In the genomic region with DNA sequence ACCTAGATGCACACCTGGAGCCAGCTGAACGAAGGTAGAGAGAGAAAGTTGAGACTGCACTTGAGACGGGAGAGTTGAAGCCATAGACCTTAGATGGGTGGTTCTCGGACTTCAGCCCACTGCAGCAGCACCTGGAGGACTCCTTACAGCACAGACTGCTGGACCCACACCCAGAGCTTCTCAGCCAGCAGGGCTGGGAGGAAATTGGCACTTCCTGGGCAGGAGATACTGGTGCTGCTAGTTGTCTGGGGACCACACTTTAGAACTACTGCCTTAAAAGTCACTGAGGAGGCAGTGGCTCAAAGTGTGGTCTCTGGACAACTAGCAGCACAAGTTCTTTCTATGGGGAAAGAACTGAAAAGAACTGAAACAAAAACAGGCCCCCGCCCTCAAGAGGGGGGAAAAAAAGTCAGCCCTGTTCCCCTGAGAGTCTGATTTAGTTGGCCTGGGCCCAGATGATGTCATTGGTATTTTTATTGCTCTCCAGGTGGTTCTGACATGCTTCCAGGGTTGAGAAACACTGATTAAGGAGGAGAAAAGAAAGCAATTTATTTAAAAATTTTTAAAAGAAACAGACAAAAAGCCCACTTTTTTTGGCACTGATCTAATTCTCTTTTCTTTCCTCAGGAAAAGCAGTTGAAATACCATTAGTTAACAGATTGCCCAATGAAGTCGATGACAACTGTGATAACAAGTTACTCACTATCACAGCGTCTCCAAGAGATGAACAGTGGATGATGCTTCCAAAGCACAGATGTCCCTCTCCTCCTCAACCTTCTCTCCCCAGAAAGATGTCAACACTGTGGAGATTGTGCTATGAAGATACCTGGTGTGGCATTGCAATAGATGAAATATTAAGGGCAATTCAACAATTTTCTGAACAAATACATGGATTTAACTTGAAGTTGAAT, we compare ENCODE assay signal across 1 cellular context.
TF ChIP-seq lines count a peak whose summit lies in the region.

No MANE protein-coding gene starts in this region.

TF ChIP-seq in GM12878, 131 proteins besides CTCF, POLR2A, EP300 and RAD21 (continued from another document and continues in another):
- TF ChIP-seq, protein P1, sequence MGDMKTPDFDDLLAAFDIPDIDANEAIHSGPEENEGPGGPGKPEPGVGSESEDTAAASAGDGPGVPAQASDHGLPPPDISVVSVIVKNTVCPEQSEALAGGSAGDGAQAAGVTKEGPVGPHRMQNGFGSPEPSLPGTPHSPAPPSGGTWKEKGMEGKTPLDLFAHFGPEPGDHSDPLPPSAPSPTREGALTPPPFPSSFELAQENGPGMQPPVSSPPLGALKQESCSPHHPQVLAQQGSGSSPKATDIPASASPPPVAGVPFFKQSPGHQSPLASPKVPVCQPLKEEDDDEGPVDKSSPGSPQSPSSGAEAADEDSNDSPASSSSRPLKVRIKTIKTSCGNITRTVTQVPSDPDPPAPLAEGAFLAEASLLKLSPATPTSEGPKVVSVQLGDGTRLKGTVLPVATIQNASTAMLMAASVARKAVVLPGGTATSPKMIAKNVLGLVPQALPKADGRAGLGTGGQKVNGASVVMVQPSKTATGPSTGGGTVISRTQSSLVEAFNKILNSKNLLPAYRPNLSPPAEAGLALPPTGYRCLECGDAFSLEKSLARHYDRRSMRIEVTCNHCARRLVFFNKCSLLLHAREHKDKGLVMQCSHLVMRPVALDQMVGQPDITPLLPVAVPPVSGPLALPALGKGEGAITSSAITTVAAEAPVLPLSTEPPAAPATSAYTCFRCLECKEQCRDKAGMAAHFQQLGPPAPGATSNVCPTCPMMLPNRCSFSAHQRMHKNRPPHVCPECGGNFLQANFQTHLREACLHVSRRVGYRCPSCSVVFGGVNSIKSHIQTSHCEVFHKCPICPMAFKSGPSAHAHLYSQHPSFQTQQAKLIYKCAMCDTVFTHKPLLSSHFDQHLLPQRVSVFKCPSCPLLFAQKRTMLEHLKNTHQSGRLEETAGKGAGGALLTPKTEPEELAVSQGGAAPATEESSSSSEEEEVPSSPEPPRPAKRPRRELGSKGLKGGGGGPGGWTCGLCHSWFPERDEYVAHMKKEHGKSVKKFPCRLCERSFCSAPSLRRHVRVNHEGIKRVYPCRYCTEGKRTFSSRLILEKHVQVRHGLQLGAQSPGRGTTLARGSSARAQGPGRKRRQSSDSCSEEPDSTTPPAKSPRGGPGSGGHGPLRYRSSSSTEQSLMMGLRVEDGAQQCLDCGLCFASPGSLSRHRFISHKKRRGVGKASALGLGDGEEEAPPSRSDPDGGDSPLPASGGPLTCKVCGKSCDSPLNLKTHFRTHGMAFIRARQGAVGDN (IDR thresholded peaks at IDR 0.05), result no peak
- TF ChIP-seq JUNB (IDR thresholded peaks at IDR 0.05) (peak; percentile 46; the same call in 1 of the 2 replicates), BHLHE40 (IDR thresholded peaks at IDR 0.05; ENCODE audit: borderline replicate concordance in 1 of 2, low read depth in 2 of 2, low read length in 1 of 2) (no peak), SMARCA5 (IDR thresholded peaks at IDR 0.05) (no peak), TAF1 (IDR thresholded peaks at IDR 0.05; ENCODE audit: borderline replicate concordance, low read depth, low read length) (no peak), ATF7 (IDR thresholded peaks at IDR 0.05; ENCODE audit: low read depth) (peak; percentile 56; the same call in 1 of the 2 replicates), IRF4 (IDR thresholded peaks at IDR 0.05; ENCODE audit: low read depth, low read length) (no peak), ZBED1 (IDR thresholded peaks at IDR 0.05; ENCODE audit: borderline replicate concordance) (0 out of 2 replicates have a peak, but pooled peaks have one; percentile 8), MXI1 (IDR thresholded peaks at IDR 0.05; ENCODE audit: low read depth, low read length) (no peak), TARDBP (IDR thresholded peaks at IDR 0.05; ENCODE audit: borderline replicate concordance) (no peak), BACH1 (IDR thresholded peaks at IDR 0.05; ENCODE audit: borderline replicate concordance) (no peak), STAT3 (IDR thresholded peaks at IDR 0.05; ENCODE audit: low read depth, low read length) (no peak), SIX5 (IDR thresholded peaks at IDR 0.05; ENCODE audit: low read depth, low read length, severe bottlenecking) (no peak), CBFB (IDR thresholded peaks at IDR 0.05; ENCODE audit: low read depth) (no peak), JUND (IDR thresholded peaks at IDR 0.05; ENCODE audit: low read depth, low read length) (no peak), SREBF1 (IDR thresholded peaks at IDR 0.05; ENCODE audit: low read length) (no peak), IKZF1 (conservative IDR thresholded peaks at IDR 0.05) (no peak), MTA3 (IDR thresholded peaks at IDR 0.05; ENCODE audit: borderline replicate concordance, low read length) (no peak), FOS (IDR thresholded peaks at IDR 0.05; ENCODE audit: borderline replicate concordance, extremely low read depth, insufficient read length) (no peak), GATAD2B (conservative IDR thresholded peaks at IDR 0.05; ENCODE audit: low read depth) (no peak), TCF7 (IDR thresholded peaks at IDR 0.05; ENCODE audit: borderline replicate concordance) (no peak), ZNF24 (IDR thresholded peaks at IDR 0.05) (no peak), SMAD5 (IDR thresholded peaks at IDR 0.05; ENCODE audit: low read depth) (no peak), ZZZ3 (IDR thresholded peaks at IDR 0.05; ENCODE audit: control insufficient read depth, insufficient read length, low read depth) (no peak), SP1 (IDR thresholded peaks at IDR 0.05; ENCODE audit: low read depth, low read length) (no peak), NFXL1 (IDR thresholded peaks at IDR 0.05; ENCODE audit: borderline replicate concordance) (no peak), RBBP5 (conservative IDR thresholded peaks at IDR 0.05) (no peak), NFYA (IDR thresholded peaks at IDR 0.05; ENCODE audit: borderline replicate concordance, low read depth, low read length) (no peak), MEF2B (IDR thresholded peaks at IDR 0.05; ENCODE audit: partially characterized antibody, poor library complexity, severe bottlenecking) (peak; percentile 33), RCOR1 (conservative IDR thresholded peaks at IDR 0.05; ENCODE audit: low read depth, low read length) (no peak), HDAC2 (IDR thresholded peaks at IDR 0.05) (no peak), RB1 (IDR thresholded peaks at IDR 0.05; ENCODE audit: borderline replicate concordance) (no peak), CHD1 (IDR thresholded peaks at IDR 0.05; ENCODE audit: low read depth, low read length) (no peak), SMC3 (IDR thresholded peaks at IDR 0.05; ENCODE audit: borderline replicate concordance, low read length) (no peak), RFX5 (IDR thresholded peaks at IDR 0.05; ENCODE audit: low read depth, low read length) (no peak), DPF2 (IDR thresholded peaks at IDR 0.05) (no peak), ZNF384 (IDR thresholded peaks at IDR 0.05; ENCODE audit: borderline replicate concordance, low read depth, low read length) (no peak), RUNX3 (IDR thresholded peaks at IDR 0.05; ENCODE audit: low read length) (peak; percentile 36; the same call in 1 of the 2 replicates), SUZ12 (IDR thresholded peaks at IDR 0.05; ENCODE audit: unreplicated experiment) (no peak), GABPA (IDR thresholded peaks at IDR 0.05; ENCODE audit: low read depth) (no peak), EED (IDR thresholded peaks at IDR 0.05; ENCODE audit: low read depth) (peak; percentile 54; the same call in 1 of the 2 replicates), NRF1 (conservative IDR thresholded peaks at IDR 0.05; ENCODE audit: low read depth, low read length) (no peak), ZNF217 (IDR thresholded peaks at IDR 0.05) (no peak)
- TF ChIP-seq, protein P2, sequence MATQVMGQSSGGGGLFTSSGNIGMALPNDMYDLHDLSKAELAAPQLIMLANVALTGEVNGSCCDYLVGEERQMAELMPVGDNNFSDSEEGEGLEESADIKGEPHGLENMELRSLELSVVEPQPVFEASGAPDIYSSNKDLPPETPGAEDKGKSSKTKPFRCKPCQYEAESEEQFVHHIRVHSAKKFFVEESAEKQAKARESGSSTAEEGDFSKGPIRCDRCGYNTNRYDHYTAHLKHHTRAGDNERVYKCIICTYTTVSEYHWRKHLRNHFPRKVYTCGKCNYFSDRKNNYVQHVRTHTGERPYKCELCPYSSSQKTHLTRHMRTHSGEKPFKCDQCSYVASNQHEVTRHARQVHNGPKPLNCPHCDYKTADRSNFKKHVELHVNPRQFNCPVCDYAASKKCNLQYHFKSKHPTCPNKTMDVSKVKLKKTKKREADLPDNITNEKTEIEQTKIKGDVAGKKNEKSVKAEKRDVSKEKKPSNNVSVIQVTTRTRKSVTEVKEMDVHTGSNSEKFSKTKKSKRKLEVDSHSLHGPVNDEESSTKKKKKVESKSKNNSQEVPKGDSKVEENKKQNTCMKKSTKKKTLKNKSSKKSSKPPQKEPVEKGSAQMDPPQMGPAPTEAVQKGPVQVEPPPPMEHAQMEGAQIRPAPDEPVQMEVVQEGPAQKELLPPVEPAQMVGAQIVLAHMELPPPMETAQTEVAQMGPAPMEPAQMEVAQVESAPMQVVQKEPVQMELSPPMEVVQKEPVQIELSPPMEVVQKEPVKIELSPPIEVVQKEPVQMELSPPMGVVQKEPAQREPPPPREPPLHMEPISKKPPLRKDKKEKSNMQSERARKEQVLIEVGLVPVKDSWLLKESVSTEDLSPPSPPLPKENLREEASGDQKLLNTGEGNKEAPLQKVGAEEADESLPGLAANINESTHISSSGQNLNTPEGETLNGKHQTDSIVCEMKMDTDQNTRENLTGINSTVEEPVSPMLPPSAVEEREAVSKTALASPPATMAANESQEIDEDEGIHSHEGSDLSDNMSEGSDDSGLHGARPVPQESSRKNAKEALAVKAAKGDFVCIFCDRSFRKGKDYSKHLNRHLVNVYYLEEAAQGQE (IDR thresholded peaks at IDR 0.05; ENCODE audit: low read depth, low read length), result no peak
- TF ChIP-seq, protein P3, sequence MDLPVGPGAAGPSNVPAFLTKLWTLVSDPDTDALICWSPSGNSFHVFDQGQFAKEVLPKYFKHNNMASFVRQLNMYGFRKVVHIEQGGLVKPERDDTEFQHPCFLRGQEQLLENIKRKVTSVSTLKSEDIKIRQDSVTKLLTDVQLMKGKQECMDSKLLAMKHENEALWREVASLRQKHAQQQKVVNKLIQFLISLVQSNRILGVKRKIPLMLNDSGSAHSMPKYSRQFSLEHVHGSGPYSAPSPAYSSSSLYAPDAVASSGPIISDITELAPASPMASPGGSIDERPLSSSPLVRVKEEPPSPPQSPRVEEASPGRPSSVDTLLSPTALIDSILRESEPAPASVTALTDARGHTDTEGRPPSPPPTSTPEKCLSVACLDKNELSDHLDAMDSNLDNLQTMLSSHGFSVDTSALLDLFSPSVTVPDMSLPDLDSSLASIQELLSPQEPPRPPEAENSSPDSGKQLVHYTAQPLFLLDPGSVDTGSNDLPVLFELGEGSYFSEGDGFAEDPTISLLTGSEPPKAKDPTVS (IDR thresholded peaks at IDR 0.05; ENCODE audit: low read depth, low read length), result no peak
- TF ChIP-seq, protein P4, sequence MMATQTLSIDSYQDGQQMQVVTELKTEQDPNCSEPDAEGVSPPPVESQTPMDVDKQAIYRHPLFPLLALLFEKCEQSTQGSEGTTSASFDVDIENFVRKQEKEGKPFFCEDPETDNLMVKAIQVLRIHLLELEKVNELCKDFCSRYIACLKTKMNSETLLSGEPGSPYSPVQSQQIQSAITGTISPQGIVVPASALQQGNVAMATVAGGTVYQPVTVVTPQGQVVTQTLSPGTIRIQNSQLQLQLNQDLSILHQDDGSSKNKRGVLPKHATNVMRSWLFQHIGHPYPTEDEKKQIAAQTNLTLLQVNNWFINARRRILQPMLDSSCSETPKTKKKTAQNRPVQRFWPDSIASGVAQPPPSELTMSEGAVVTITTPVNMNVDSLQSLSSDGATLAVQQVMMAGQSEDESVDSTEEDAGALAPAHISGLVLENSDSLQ (IDR thresholded peaks at IDR 0.05), result no peak
- TF ChIP-seq, protein P5, sequence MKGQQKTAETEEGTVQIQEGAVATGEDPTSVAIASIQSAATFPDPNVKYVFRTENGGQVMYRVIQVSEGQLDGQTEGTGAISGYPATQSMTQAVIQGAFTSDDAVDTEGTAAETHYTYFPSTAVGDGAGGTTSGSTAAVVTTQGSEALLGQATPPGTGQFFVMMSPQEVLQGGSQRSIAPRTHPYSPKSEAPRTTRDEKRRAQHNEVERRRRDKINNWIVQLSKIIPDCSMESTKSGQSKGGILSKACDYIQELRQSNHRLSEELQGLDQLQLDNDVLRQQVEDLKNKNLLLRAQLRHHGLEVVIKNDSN (IDR thresholded peaks at IDR 0.05; ENCODE audit: borderline replicate concordance, extremely low read length, insufficient read depth, low read depth, low read length), result no peak
- TF ChIP-seq, protein P6, sequence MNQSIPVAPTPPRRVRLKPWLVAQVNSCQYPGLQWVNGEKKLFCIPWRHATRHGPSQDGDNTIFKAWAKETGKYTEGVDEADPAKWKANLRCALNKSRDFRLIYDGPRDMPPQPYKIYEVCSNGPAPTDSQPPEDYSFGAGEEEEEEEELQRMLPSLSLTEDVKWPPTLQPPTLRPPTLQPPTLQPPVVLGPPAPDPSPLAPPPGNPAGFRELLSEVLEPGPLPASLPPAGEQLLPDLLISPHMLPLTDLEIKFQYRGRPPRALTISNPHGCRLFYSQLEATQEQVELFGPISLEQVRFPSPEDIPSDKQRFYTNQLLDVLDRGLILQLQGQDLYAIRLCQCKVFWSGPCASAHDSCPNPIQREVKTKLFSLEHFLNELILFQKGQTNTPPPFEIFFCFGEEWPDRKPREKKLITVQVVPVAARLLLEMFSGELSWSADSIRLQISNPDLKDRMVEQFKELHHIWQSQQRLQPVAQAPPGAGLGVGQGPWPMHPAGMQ (IDR thresholded peaks at IDR 0.05; ENCODE audit: borderline replicate concordance), result no peak
- TF ChIP-seq, protein P7, sequence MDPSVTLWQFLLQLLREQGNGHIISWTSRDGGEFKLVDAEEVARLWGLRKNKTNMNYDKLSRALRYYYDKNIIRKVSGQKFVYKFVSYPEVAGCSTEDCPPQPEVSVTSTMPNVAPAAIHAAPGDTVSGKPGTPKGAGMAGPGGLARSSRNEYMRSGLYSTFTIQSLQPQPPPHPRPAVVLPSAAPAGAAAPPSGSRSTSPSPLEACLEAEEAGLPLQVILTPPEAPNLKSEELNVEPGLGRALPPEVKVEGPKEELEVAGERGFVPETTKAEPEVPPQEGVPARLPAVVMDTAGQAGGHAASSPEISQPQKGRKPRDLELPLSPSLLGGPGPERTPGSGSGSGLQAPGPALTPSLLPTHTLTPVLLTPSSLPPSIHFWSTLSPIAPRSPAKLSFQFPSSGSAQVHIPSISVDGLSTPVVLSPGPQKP (IDR thresholded peaks at IDR 0.05; ENCODE audit: low read depth, low read length), result no peak
- TF ChIP-seq, protein P8, sequence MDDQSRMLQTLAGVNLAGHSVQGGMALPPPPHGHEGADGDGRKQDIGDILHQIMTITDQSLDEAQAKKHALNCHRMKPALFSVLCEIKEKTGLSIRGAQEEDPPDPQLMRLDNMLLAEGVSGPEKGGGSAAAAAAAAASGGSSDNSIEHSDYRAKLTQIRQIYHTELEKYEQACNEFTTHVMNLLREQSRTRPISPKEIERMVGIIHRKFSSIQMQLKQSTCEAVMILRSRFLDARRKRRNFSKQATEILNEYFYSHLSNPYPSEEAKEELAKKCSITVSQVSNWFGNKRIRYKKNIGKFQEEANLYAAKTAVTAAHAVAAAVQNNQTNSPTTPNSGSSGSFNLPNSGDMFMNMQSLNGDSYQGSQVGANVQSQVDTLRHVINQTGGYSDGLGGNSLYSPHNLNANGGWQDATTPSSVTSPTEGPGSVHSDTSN (IDR thresholded peaks at IDR 0.05; ENCODE audit: insufficient replicate concordance, low read depth, low read length), result no peak
